8 cellular contexts compared by ENCODE assay signal in genomic region chr17:35242805-35243458, GRCh38. TPM values are rescaled to one million over a fixed set of nuclear protein-coding genes. Genes with fewer than 3 reads are reported as not detected.
DNase-seq lines count a peak whose midpoint lies in the region; ATAC-seq, FAIRE-seq and TF ChIP-seq lines count a peak whose summit lies in the region.

TSS of gene SLFN5 (plus strand) at chr17:35243072. CDS start at chr17:35258691, 15,619 bp downstream.

- TF ChIP-seq POLR2A in A549 (IDR thresholded peaks at IDR 0.05; ENCODE audit: low read length) = peak; percentile 91

- WGBS in A549 (ENCODE audit: missing lambda C conversion rate) = 2% methylated on average over 38 of the region's 39 CpGs

- peak within 1 kb of the TSS; percentile 96 for H3K4me2 ChIP-seq in A549

- H3K9ac ChIP-seq in colonic mucosa (ENCODE audit: low read depth in 2 of 2, low read length in 2 of 2) = peak within 1 kb of the TSS; percentile 80 to 91

- POLR2A ChIA-PET in A549 (lab: Yijun Ruan, JAX) = interaction anchor here (0.6 to 3.4 kb wide), 12 partner anchors 9 to 191 kb away, joined by 3 to 65 read pairs (median 4); partner anchors contain the start of gene SLFN11

- TF ChIP-seq CTCF in A549 (IDR thresholded peaks at IDR 0.05) (no peak), colonic mucosa (IDR thresholded peaks at IDR 0.05) (no peak)

- DNase-seq in A549 (ENCODE audit: low read depth in 1 of 2, low spot score in 1 of 2) = peak; percentile 91 to 98
- peak; percentile 83 for DNase-seq in NCI-H2227 (lab: John Stamatoyannopoulos, UW; ENCODE audit: unreplicated experiment)
- DNase-seq in activated CD4-positive, alpha-beta T cell treated with anti-CD3 and anti-CD28 coated beads for 48 hours = peak; percentile 95
- DNase-seq in colonic mucosa = peak; percentile 96
- peak; percentile 94 for DNase-seq in kidney glomerular epithelial cell (lab: John Stamatoyannopoulos, UW)
- DNase-seq in stimulated activated CD4-positive, alpha-beta T cell treated with anti-CD3 and anti-CD28 coated beads, Interleukin-15, amount 100 ng/mL, for 48 hours (ENCODE audit: low read depth in 2 of 2) = peak; percentile 87 to 89

- H3K9me3 ChIP-seq in A549 (no peaks in the 10 kb centered on the region), colonic mucosa (no peaks in the 10 kb centered on the region)

- intact Hi-C loops in colonic mucosa (cut with DNase I) = no loop called here

- CTCF ChIA-PET in A549 (lab: Yijun Ruan, JAX) = interaction anchor here (0.6 to 6.6 kb wide), 6 partner anchors 9 to 290 kb away, joined by 3 to 30 read pairs (median 3); no protein-coding TSS in a partner anchor

- no peak for FAIRE-seq in A549 (lab: Jason Lieb, UNC)

- no peaks in the 10 kb centered on the region for H3K27me3 ChIP-seq in colonic mucosa

- TF ChIP-seq EP300 in A549 (IDR thresholded peaks at IDR 0.05) = no peak

- H3K4me1 ChIP-seq in A549 = peaks cover 40% of the 10 kb centered on the region
- H3K4me1 ChIP-seq in colonic mucosa = no peaks in the 10 kb centered on the region

- peak within 1 kb of the TSS; percentile 88 for H3K27ac ChIP-seq in A549
- peak within 1 kb of the TSS; percentile 92 for H3K27ac ChIP-seq in colonic mucosa

- H3K4me3 ChIP-seq in A549 (peak within 1 kb of the TSS; percentile 82), colonic mucosa (peak within 1 kb of the TSS; percentile 48)

- ATAC-seq in A549 (peak; percentile 83 to 96), GM18858 (IDR thresholded peaks at IDR 0.05; ENCODE audit: unreplicated experiment) (peak; percentile 46), HG03066 (IDR thresholded peaks at IDR 0.05; ENCODE audit: low read depth, unreplicated experiment) (peak; percentile 75)

- no peak; a peak in 2 of 5 replicates for TF ChIP-seq RAD21 in A549 (conservative IDR thresholded peaks at IDR 0.05 in 1 of 2, IDR thresholded peaks at IDR 0.05 in 1 of 2)

- no peaks in the 10 kb centered on the region for H3K36me3 ChIP-seq in colonic mucosa

TF ChIP-seq in A549, 52 proteins besides CTCF, POLR2A, EP300 and RAD21:
- TF ChIP-seq USF2 (IDR thresholded peaks at IDR 0.05) (no peak), SREBF2 (IDR thresholded peaks at IDR 0.05) (no peak), HOXA7 (CRISPR knock-in tag; IDR thresholded peaks at IDR 0.05) (no peak), PBX3 (IDR thresholded peaks at IDR 0.05) (peak; percentile 98), REST (IDR thresholded peaks at IDR 0.05) (peak; percentile 34; the same call in 1 of the 2 replicates), JUN (IDR thresholded peaks at IDR 0.05) (peak; percentile 87 to 89; a peak in 3 of 5 replicates), ZSCAN20 (CRISPR knock-in tag; IDR thresholded peaks at IDR 0.05) (no peak), JUNB (IDR thresholded peaks at IDR 0.05) (no peak), MAX (IDR thresholded peaks at IDR 0.05) (peak; percentile 39; the same call in 1 of the 2 replicates), GATA3 (IDR thresholded peaks at IDR 0.05; ENCODE audit: borderline replicate concordance) (0 out of 2 replicates have a peak, but pooled peaks have one; percentile 10), RCOR1 (IDR thresholded peaks at IDR 0.05; ENCODE audit: low read depth, low read length) (no peak), KDM5A (IDR thresholded peaks at IDR 0.05) (no peak), CEBPB (IDR thresholded peaks at IDR 0.05) (peak in 1 of 2 experiments; percentile 26; a peak in 1 of 4 replicates), HOXB13 (CRISPR knock-in tag; IDR thresholded peaks at IDR 0.05; ENCODE audit: low read depth) (no peak), BCL3 (IDR thresholded peaks at IDR 0.05) (peak; percentile 96), PHF8 (IDR thresholded peaks at IDR 0.05; ENCODE audit: borderline replicate concordance, low read depth) (peak; percentile 89; the same call in 1 of the 2 replicates), HES2 (IDR thresholded peaks at IDR 0.05) (no peak), RNF2 (IDR thresholded peaks at IDR 0.05; ENCODE audit: borderline replicate concordance, low read depth) (peak; percentile 68; the same call in 1 of the 2 replicates), HMGXB4 (CRISPR knock-in tag; IDR thresholded peaks at IDR 0.05; ENCODE audit: borderline replicate concordance) (no peak)
TF ChIP-seq in A549: peak in this region for 9.

RNA-seq across cellular contexts. Expression of gene SLFN5, which starts in this region (rescaled TPM):
- polyA plus RNA-seq in A549 (2011; rRNA removed) = 30.3 and 33.1 TPM in 2 replicates
- 0.93 and 0.97 TPM in 2 replicates for polyA plus RNA-seq in A549 (2012; cell fraction: cytosol; rRNA removed)
- 0.48 and 0.73 TPM in 2 replicates for polyA plus RNA-seq in A549 (2012; cell fraction: nucleus; rRNA removed)
- polyA plus RNA-seq in A549 (2017; fragmentation: RNase III; extraction: RNeasy Plus Mini Kit Qiagen cat#74134 plus additional on column Dnase treatment) = 1.6 to 2.0 TPM (median 1.9 TPM) in 3 replicates
- 26.3 and 27.7 TPM in 2 replicates for polyA minus RNA-seq in A549 (2011; rRNA and poly(A)+ RNA removed)
- total RNA-seq in colonic mucosa = 1 to 10 TPM; 3.0 to 8.5 TPM

Comparison
In these comparisons a context has a peak if more than half of its experiments do, and no peak if none do; other contexts are left out.
1. Peak in every context shown above with its lines: DNase-seq, ATAC-seq, H3K4me3 ChIP-seq and H3K27ac ChIP-seq.